Comparison of ENCODE assay signal across 28 cellular contexts in genomic region chr14:47555333-47555732, GRCh38.
"Had no signal": no experiment of that assay in that cellular context is flagged by ENCODE, and none has a peak within 500 bp of the region (broad histone marks: within the 10 kb centered on the region; RNA-seq: fewer than 3 reads in every experiment).

No MANE protein-coding gene starts in this region.

- H3K27me3 Mint-ChIP-seq: naive thymus-derived CD4-positive, alpha-beta T cell; stimulated activated naive B cell treated with anti-CD40 and anti-IgM and Interleukin-4, amounts not matched to agents 10 μg/mL and 1 μg/mL and 100 μg/mL, for 72 hours; stimulated activated naive CD8-positive, alpha-beta T cell treated with anti-CD3 and anti-CD28 coated beads, Interleukin-15, Interleukin-2, amounts not matched to agents 100 ng/mL and 50 ng/mL, for 24 hours had no signal

- H3K9me3 Mint-ChIP-seq: nephron; stimulated activated naive B cell treated with anti-CD40 and anti-IgM and Interleukin-4, amounts not matched to agents 10 μg/mL and 1 μg/mL and 100 μg/mL, for 72 hours had no signal

- H3K9me3 ChIP-seq: colonic mucosa, esophagus squamous epithelium, ovary, psoas muscle, sigmoid colon, spleen, thoracic aorta, tibial nerve, upper lobe of left lung had no signal

- H3K4me3 ChIP-seq: colonic mucosa, esophagus squamous epithelium, lung, ovary, psoas muscle, sigmoid colon, spleen, thoracic aorta, tibial nerve, upper lobe of left lung had no signal

- DNase-seq: cerebellar nuclear complex; colonic mucosa; dermis blood vessel endothelial cell; effector memory CD4-positive, alpha-beta T cell; erythroblast; esophagus squamous epithelium; foreskin melanocyte; mesendoderm; midbrain; naive thymus-derived CD4-positive, alpha-beta T cell; nucleus accumbens; ovary; posterior cingulate gyrus; psoas muscle; right cardiac atrium; sigmoid colon; spleen; stimulated activated CD4-positive, alpha-beta T cell treated with anti-CD3 and anti-CD28 coated beads, Interleukin-2, amount 100 ng/mL, for 48 hours; stimulated activated naive B cell treated with anti-CD40 and anti-IgM and Interleukin-4, amounts not matched to agents 10 μg/mL and 1 μg/mL and 100 μg/mL, for 72 hours; upper lobe of left lung had no signal

- H3K36me3 ChIP-seq: colonic mucosa, esophagus squamous epithelium, ovary, sigmoid colon, spleen, thoracic aorta, tibial nerve, upper lobe of left lung had no signal

- H3K4me3 Mint-ChIP-seq: naive thymus-derived CD4-positive, alpha-beta T cell; nephron; stimulated activated naive B cell treated with anti-CD40 and anti-IgM and Interleukin-4, amounts not matched to agents 10 μg/mL and 1 μg/mL and 100 μg/mL, for 72 hours; stimulated activated naive CD8-positive, alpha-beta T cell treated with anti-CD3 and anti-CD28 coated beads, Interleukin-15, Interleukin-2, amounts not matched to agents 100 ng/mL and 50 ng/mL, for 24 hours had no signal

- H3K27ac Mint-ChIP-seq: naive thymus-derived CD4-positive, alpha-beta T cell; nephron; stimulated activated naive B cell treated with anti-CD40 and anti-IgM and Interleukin-4, amounts not matched to agents 10 μg/mL and 1 μg/mL and 100 μg/mL, for 72 hours; stimulated activated naive CD8-positive, alpha-beta T cell treated with anti-CD3 and anti-CD28 coated beads, Interleukin-15, Interleukin-2, amounts not matched to agents 100 ng/mL and 50 ng/mL, for 24 hours had no signal

- H3K4me1 Mint-ChIP-seq: naive thymus-derived CD4-positive, alpha-beta T cell; nephron; stimulated activated naive B cell treated with anti-CD40 and anti-IgM and Interleukin-4, amounts not matched to agents 10 μg/mL and 1 μg/mL and 100 μg/mL, for 72 hours had no signal

- H3K4me1 ChIP-seq: colonic mucosa, esophagus squamous epithelium, psoas muscle, sigmoid colon, spleen, tibial nerve, upper lobe of left lung had no signal

- H3K27ac ChIP-seq: colonic mucosa, esophagus squamous epithelium, ovary, psoas muscle, sigmoid colon, spleen, thoracic aorta, tibial nerve, upper lobe of left lung had no signal

- H3K27me3 ChIP-seq: colonic mucosa, esophagus squamous epithelium, ovary, sigmoid colon, spleen, tibial nerve, upper lobe of left lung had no signal

- H3K36me3 Mint-ChIP-seq: naive thymus-derived CD4-positive, alpha-beta T cell; stimulated activated naive B cell treated with anti-CD40 and anti-IgM and Interleukin-4, amounts not matched to agents 10 μg/mL and 1 μg/mL and 100 μg/mL, for 72 hours had no signal

- FAIRE-seq: endometrium, keratinocyte, urothelium cell line had no signal
